Comparison of ENCODE assay signal across 8 cellular contexts in genomic region chr11:64777449-64778222, GRCh38. TPM values are rescaled to one million over a fixed set of nuclear protein-coding genes. Genes with fewer than 3 reads are reported as not detected.
DNase-seq lines count a peak whose midpoint lies in the region; ATAC-seq, FAIRE-seq and TF ChIP-seq lines count a peak whose summit lies in the region.

No MANE protein-coding gene starts in this region.

- ATAC-seq in GM21737 (IDR thresholded peaks at IDR 0.05; ENCODE audit: unreplicated experiment) = peak; percentile 15
- no peak for ATAC-seq in GM18517 (IDR thresholded peaks at IDR 0.05; ENCODE audit: unreplicated experiment)

- no peaks in the 10 kb centered on the region for H3K27me3 ChIP-seq in CD8-positive, alpha-beta memory T cell (ENCODE audit: insufficient read depth, low read length, poor library complexity, severe bottlenecking)
- H3K27me3 ChIP-seq in WERI-Rb-1 (ENCODE audit: insufficient read depth, low read depth, severe bottlenecking) (no peaks in the 10 kb centered on the region), mammary epithelial cell (ENCODE audit: insufficient read depth, low read length) (no peaks in the 10 kb centered on the region), small intestine (ENCODE audit: control insufficient read depth in 2 of 2, insufficient read depth in 2 of 2, low read length in 2 of 2) (no peaks in the 10 kb centered on the region)

- peak overlapping the region; percentile 98 for H3K27ac ChIP-seq in CD8-positive, alpha-beta memory T cell (ENCODE audit: low read depth, low read length)
- H3K27ac ChIP-seq in WERI-Rb-1 (peak overlapping the region; percentile 99), mammary epithelial cell (ENCODE audit: insufficient read depth, low read depth, low read length) (peak overlapping the region; percentile 96), small intestine (ENCODE audit: low read depth in 1 of 2, low read length in 1 of 2) (peak overlapping the region; percentile 97 to 100)

- in situ Hi-C loops in mammary epithelial cell (cut with MboI; ENCODE audit: low sequenced_read_pairs in 2 of 2) = no loop called here

- H3K9ac ChIP-seq in mammary epithelial cell (ENCODE audit: insufficient read depth, low read length) = peak overlapping the region; percentile 91

- H3K27me3 Mint-ChIP-seq in CD8-positive, alpha-beta memory T cell = peaks cover 0 to 7% of the 10 kb centered on the region in 2 donors
- H3K27me3 Mint-ChIP-seq in immature natural killer cell (ENCODE audit: low read depth in 3 of 3) = peaks cover 20 to 29% (median 20%) of the 10 kb centered on the region in 3 donors

- peaks cover 32 to 58% (median 34%) of the 10 kb centered on the region in 3 donors for H3K36me3 Mint-ChIP-seq in CD8-positive, alpha-beta memory T cell
- peaks cover 11 to 40% (median 37%) of the 10 kb centered on the region in 3 donors for H3K36me3 Mint-ChIP-seq in immature natural killer cell

- H3K79me2 ChIP-seq in mammary epithelial cell (ENCODE audit: insufficient read depth, low read length) = peaks cover 54% of the 10 kb centered on the region

- H2AFZ ChIP-seq in mammary epithelial cell (ENCODE audit: low read depth, low read length) = no peak overlapping the region

- no TSS peak for BruUV-seq in mammary epithelial cell (replicated peaks; lab: Mats Ljungman, UMichigan)

- H3K9me3 Mint-ChIP-seq in CD8-positive, alpha-beta memory T cell = no peaks in the 10 kb centered on the region
- H3K9me3 Mint-ChIP-seq in immature natural killer cell = no peaks in the 10 kb centered on the region

- peak; percentile 77 to 88 (median 82) for DNase-seq in CD8-positive, alpha-beta memory T cell
- DNase-seq in NCI-H146 (lab: John Stamatoyannopoulos, UW) (peak; percentile 77), WERI-Rb-1 (peak; percentile 79), mammary epithelial cell (peak; percentile 78), immature natural killer cell (peak; percentile 82 to 87 (median 87)), small intestine (peak; percentile 89)

- 11% methylated on average over 9 of the region's 98 CpGs for WGBS in mammary epithelial cell (ENCODE audit: low coverage, missing lambda C conversion rate)
- WGBS in small intestine, 3 donors = 0 to 1% (median 1%) methylated on average over 14 to 98 of the region's 98 CpGs

- H3K4me3 Mint-ChIP-seq in CD8-positive, alpha-beta memory T cell = peak overlapping the region; percentile 90 to 96 (median 95)
- H3K4me3 Mint-ChIP-seq in immature natural killer cell = peak overlapping the region; percentile 88 to 95 (median 94)

- H3K4me1 ChIP-seq in CD8-positive, alpha-beta memory T cell (ENCODE audit: insufficient read depth, low read length) = peaks cover 63% of the 10 kb centered on the region
- H3K4me1 ChIP-seq in mammary epithelial cell (ENCODE audit: insufficient read depth, low read length) (peaks cover 26% of the 10 kb centered on the region), small intestine (ENCODE audit: control insufficient read depth in 2 of 2, insufficient read depth in 1 of 2, low read depth in 1 of 2, low read length in 1 of 2) (peaks cover 2 to 7% of the 10 kb centered on the region in 2 donors)

- H3K9me3 ChIP-seq in CD8-positive, alpha-beta memory T cell (ENCODE audit: low read length) = no peaks in the 10 kb centered on the region
- no peaks in the 10 kb centered on the region for H3K9me3 ChIP-seq in WERI-Rb-1 (ENCODE audit: severe bottlenecking)
- H3K9me3 ChIP-seq in mammary epithelial cell (replicated peaks; ENCODE audit: insufficient read depth, low read length) = no peaks in the 10 kb centered on the region
- H3K9me3 ChIP-seq in small intestine (ENCODE audit: control insufficient read depth, low read depth) = no peaks in the 10 kb centered on the region

- H3K27ac Mint-ChIP-seq in CD8-positive, alpha-beta memory T cell = peak overlapping the region; percentile 58 to 98 (median 96)
- H3K27ac Mint-ChIP-seq in immature natural killer cell = peak overlapping the region; percentile 86 to 96 (median 92)

- no peak for FAIRE-seq in small intestine (lab: Jason Lieb, UNC)

- CTCF ChIA-PET in CD8-positive, alpha-beta memory T cell (lab: Charles Lee) = interaction anchor here (1.1 to 26.7 kb wide), 6 partner anchors 10 to 33 kb away, joined by 3 to 441 read pairs (median 9); partner anchors contain the start of gene RASGRP2
- CTCF ChIA-PET in mammary epithelial cell (lab: Charles Lee; ENCODE audit: low non-redundant PET) = interaction anchor here (0.6 kb wide), 1 partner anchor 98 kb away, joined by 3 read pairs; no protein-coding TSS in a partner anchor

- POLR2A ChIA-PET in CD8-positive, alpha-beta memory T cell (lab: Charles Lee) = interaction anchor here (0.7 to 6.6 kb wide), 14 partner anchors 9 to 493 kb away, joined by 3 to 158 read pairs (median 12); partner anchors contain the start of genes BAD, EHD1, MAP4K2 and MEN1

- peak overlapping the region; percentile 86 for H3K4me2 ChIP-seq in mammary epithelial cell (ENCODE audit: insufficient read depth, low read depth, low read length)

- TF ChIP-seq CTCF in WERI-Rb-1 (IDR thresholded peaks at IDR 0.05; ENCODE audit: low read depth, low read length) = no peak
- no peak for TF ChIP-seq CTCF in mammary epithelial cell (conservative IDR thresholded peaks at IDR 0.05 in 1 of 2, IDR thresholded peaks at IDR 0.05 in 1 of 2; ENCODE audit: extremely low read depth in 1 of 2, insufficient read depth in 1 of 2, low read depth in 1 of 2, low read length in 2 of 2)

- H4K20me1 ChIP-seq in mammary epithelial cell (ENCODE audit: insufficient read depth, low read length) = peaks cover 16% of the 10 kb centered on the region

- peaks cover 42% of the 10 kb centered on the region for H3K36me3 ChIP-seq in CD8-positive, alpha-beta memory T cell (ENCODE audit: insufficient read depth, low read length)
- peaks cover 62% of the 10 kb centered on the region for H3K36me3 ChIP-seq in WERI-Rb-1
- peaks cover 38% of the 10 kb centered on the region for H3K36me3 ChIP-seq in mammary epithelial cell (ENCODE audit: insufficient read depth, low read length)
- H3K36me3 ChIP-seq in small intestine (ENCODE audit: control insufficient read depth in 2 of 2, insufficient read depth in 2 of 2, low read length in 2 of 2) = peaks cover 15 to 19% of the 10 kb centered on the region in 2 donors

- peak overlapping the region; percentile 99 for H3K4me3 ChIP-seq in CD8-positive, alpha-beta memory T cell (ENCODE audit: low read length)
- H3K4me3 ChIP-seq in WERI-Rb-1 (ENCODE audit: low read depth, low read length) (peak overlapping the region; percentile 97), mammary epithelial cell (replicated peaks in 1 of 3; ENCODE audit: insufficient read depth in 1 of 3, low read depth in 2 of 3, low read length in 3 of 3) (peak overlapping the region; percentile 64 to 86 (median 84)), small intestine (ENCODE audit: low read depth in 1 of 2, low read length in 2 of 2) (peak overlapping the region; percentile 92 to 95)

- dilution Hi-C loops in mammary epithelial cell (cut with HindIII; ENCODE audit: low sequenced_read_pairs) = loop anchor here (10.0 kb wide), 2 partner anchors 157 to 227 kb away; partner anchors contain the start of gene GPHA2

- intact Hi-C loops in mammary epithelial cell (cut with micrococcal nuclease) = loop anchor here (2.0 kb wide), 2 partner anchors 65 to 99 kb away; no protein-coding TSS in a partner anchor

- H3K4me1 Mint-ChIP-seq in CD8-positive, alpha-beta memory T cell = peaks cover 67 to 75% (median 74%) of the 10 kb centered on the region in 3 donors
- peaks cover 50 to 68% of the 10 kb centered on the region in 2 donors for H3K4me1 Mint-ChIP-seq in immature natural killer cell

RNA-seq across cellular contexts. Expression of gene SF1, which starts 0.7 kb away (rescaled TPM):
- total RNA-seq in CD8-positive, alpha-beta memory T cell = 100 to 1,000 TPM; 403 to 423 TPM
- polyA plus RNA-seq in CD8-positive, alpha-beta memory T cell = 176 TPM
- total RNA-seq in mammary epithelial cell = 100 to 1,000 TPM; 115 to 294 TPM
- polyA plus RNA-seq in mammary epithelial cell = 79.4 TPM
- polyA minus RNA-seq in mammary epithelial cell = 212 TPM
- 100 to 1,000 TPM in 1 of 3 donors, 10 to 100 TPM in 2; 51.1 to 142 (median 56.3) TPM for polyA plus RNA-seq in immature natural killer cell
- polyA plus RNA-seq in small intestine = 10 to 100 TPM; 69.8 to 90.3 (median 76.7) TPM

RNA-seq across cellular contexts. Expression of gene PYGM, which starts 17.9 kb away (rescaled TPM):
- 1 to 10 TPM; 2.2 TPM for total RNA-seq in CD8-positive, alpha-beta memory T cell
- polyA plus RNA-seq in CD8-positive, alpha-beta memory T cell = 0.15 TPM
- 1 to 10 TPM in 1 of 2 donors, under 1 TPM in 1; 0.50 to 1.1 TPM for total RNA-seq in mammary epithelial cell
- polyA plus RNA-seq in mammary epithelial cell (0.06 TPM), immature natural killer cell (1 to 10 TPM in 1 of 3 donors, under 1 TPM in 1, not detected in 1; 0.63 to 1.1 TPM), small intestine (1 to 10 TPM in 2 of 3 donors, under 1 TPM in 1; 0.54 to 1.5 (median 1.1) TPM)
- polyA minus RNA-seq in mammary epithelial cell = not detected

RNA-seq across cellular contexts. Expression of gene MAP4K2, which starts 25.4 kb away (rescaled TPM):
- total RNA-seq in CD8-positive, alpha-beta memory T cell = 10 to 100 TPM; 54.8 to 55.3 TPM
- 39.0 TPM for polyA plus RNA-seq in CD8-positive, alpha-beta memory T cell
- 10 to 100 TPM; 15.4 to 15.5 TPM for total RNA-seq in mammary epithelial cell
- 7.9 TPM for polyA plus RNA-seq in mammary epithelial cell
- polyA minus RNA-seq in mammary epithelial cell = 41.4 TPM
- 10 to 100 TPM in 2 of 3 donors, 1 to 10 TPM in 1; 9.2 to 16.4 (median 15.9) TPM for polyA plus RNA-seq in immature natural killer cell
- 10 to 100 TPM in 1 of 3 donors, 1 to 10 TPM in 2; 9.2 to 13.6 (median 9.7) TPM for polyA plus RNA-seq in small intestine

RNA-seq across cellular contexts. Expression of gene MEN1, which starts 32.7 kb away (rescaled TPM):
- 10 to 100 TPM; 45.8 to 47.7 TPM for total RNA-seq in CD8-positive, alpha-beta memory T cell
- 45.0 TPM for polyA plus RNA-seq in CD8-positive, alpha-beta memory T cell
- total RNA-seq in mammary epithelial cell = 10 to 100 TPM; 20.7 to 35.7 TPM
- polyA plus RNA-seq in mammary epithelial cell (24.7 TPM), immature natural killer cell (10 to 100 TPM; 15.3 to 36.1 (median 27.1) TPM), small intestine (10 to 100 TPM; 17.6 to 27.1 (median 23.4) TPM)
- polyA minus RNA-seq in mammary epithelial cell = 23.4 TPM

RNA-seq across cellular contexts. Expression of gene RASGRP2, which starts 33.7 kb away (rescaled TPM):
- total RNA-seq in CD8-positive, alpha-beta memory T cell = 10 to 100 TPM; 30.2 to 33.5 TPM
- polyA plus RNA-seq in CD8-positive, alpha-beta memory T cell = 145 TPM
- 1 to 10 TPM in 1 of 2 donors, under 1 TPM in 1; 0.26 to 4.8 TPM for total RNA-seq in mammary epithelial cell
- polyA plus RNA-seq in mammary epithelial cell = not detected
- polyA minus RNA-seq in mammary epithelial cell = not detected
- polyA plus RNA-seq in immature natural killer cell = 100 to 1,000 TPM; 142 to 165 (median 154) TPM
- polyA plus RNA-seq in small intestine = 10 to 100 TPM in 1 of 3 donors, 1 to 10 TPM in 2; 2.9 to 14.6 (median 4.6) TPM
